9 cellular contexts compared by ENCODE assay signal in genomic region chr2:62216616-62217015, GRCh38. TPM values are rescaled to one million over a fixed set of nuclear protein-coding genes. Genes with fewer than 3 reads are reported as not detected.
DNase-seq lines count a peak whose midpoint lies in the region; ATAC-seq, FAIRE-seq and TF ChIP-seq lines count a peak whose summit lies in the region.
"Had no signal": no experiment of that assay in that cellular context is flagged by ENCODE, and none has a peak within 500 bp of the region (broad histone marks: within the 10 kb centered on the region; RNA-seq: fewer than 3 reads in every experiment).

No MANE protein-coding gene starts in this region.

- H2AFZ ChIP-seq in HepG2 (ENCODE audit: low read length), result no peak overlapping the region

- peaks cover 90% of the 10 kb centered on the region for H3K4me1 Mint-ChIP-seq in activated CD4-positive, alpha-beta T cell treated with anti-CD3 and anti-CD28 coated beads for 36 hours
- peaks cover 40% of the 10 kb centered on the region for H3K4me1 Mint-ChIP-seq in MCF 10A (ENCODE audit: insufficient read depth, unreplicated experiment)

- peaks cover 7% of the 10 kb centered on the region for H3K9me3 Mint-ChIP-seq in activated CD4-positive, alpha-beta T cell treated with anti-CD3 and anti-CD28 coated beads for 36 hours (ENCODE audit: low read depth)
- H3K9me3 Mint-ChIP-seq in MCF 10A (ENCODE audit: unreplicated experiment), result peaks cover 8% of the 10 kb centered on the region

- no peak for FAIRE-seq in HepG2 (lab: Jason Lieb, UNC)

- TF ChIP-seq POLR2A in HepG2 (IDR thresholded peaks at IDR 0.05; ENCODE audit: insufficient read depth in 1 of 2, low read depth in 2 of 2, low read length in 2 of 2), result no peak

- CTCF ChIA-PET in activated CD4-positive, alpha-beta T cell treated with anti-CD3 and anti-CD28 coated beads for 36 hours (lab: Charles Lee), result interaction anchor here (0.7 kb wide), 1 partner anchor 16 kb away, joined by 3 read pairs; no protein-coding TSS in a partner anchor
- CTCF ChIA-PET in MCF 10A (lab: Yijun Ruan, JAX) (interaction anchor here (0.6 to 1.5 kb wide), 3 partner anchors 69 to 631 kb away, joined by 3 to 8 read pairs (median 3); no protein-coding TSS in a partner anchor), HepG2 (lab: Yijun Ruan, JAX; ENCODE audit: low intra/inter-chr PET ratio, low total read pairs) (no interaction called here)

- H3K36me3 ChIP-seq in HepG2 (replicated peaks in 1 of 2; ENCODE audit: control insufficient read depth in 1 of 2, insufficient read depth in 2 of 2, low read length in 2 of 2) (peaks cover 1 to 3% of the 10 kb centered on the region in 2 experiments; a peak in 1 of 5 replicates), thoracic aorta (no peaks in the 10 kb centered on the region)
- H3K36me3 ChIP-seq in effector memory CD4-positive, alpha-beta T cell (ENCODE audit: control insufficient read depth, insufficient read depth, low read length), result no peaks in the 10 kb centered on the region

- H3K4me3 Mint-ChIP-seq in activated CD4-positive, alpha-beta T cell treated with anti-CD3 and anti-CD28 coated beads for 36 hours, result no peak overlapping the region
- H3K4me3 Mint-ChIP-seq in MCF 10A (ENCODE audit: unreplicated experiment), result no peak overlapping the region

- H3K4me1 ChIP-seq in HepG2 (ENCODE audit: insufficient read depth, low read length), result peaks cover 63% of the 10 kb centered on the region
- H3K4me1 ChIP-seq in thoracic aorta (ENCODE audit: control insufficient read depth in 1 of 2, low read depth in 2 of 2), result peaks cover 35 to 65% of the 10 kb centered on the region in 2 donors
- peaks cover 23% of the 10 kb centered on the region for H3K4me1 ChIP-seq in effector memory CD4-positive, alpha-beta T cell (ENCODE audit: control insufficient read depth, insufficient read depth, low read length, poor library complexity, severe bottlenecking)
- H3K4me1 ChIP-seq: BLaER1 had no signal

- H3K27me3 ChIP-seq in HepG2 (ENCODE audit: control insufficient read depth in 1 of 2, insufficient read depth in 2 of 2, low read length in 2 of 2), result no peaks in the 10 kb centered on the region
- no peaks in the 10 kb centered on the region for H3K27me3 ChIP-seq in thoracic aorta (replicated peaks; ENCODE audit: insufficient read depth)
- H3K27me3 ChIP-seq in effector memory CD4-positive, alpha-beta T cell (replicated peaks; ENCODE audit: control insufficient read depth, insufficient read depth, low read length, poor library complexity, severe bottlenecking), result no peaks in the 10 kb centered on the region
- H3K27me3 ChIP-seq: BLaER1 had no signal

- TF ChIP-seq CTCF in MCF 10A (IDR thresholded peaks at IDR 0.05; ENCODE audit: unreplicated experiment) (no peak), HepG2 (CRISPR knock-in tag; IDR thresholded peaks at IDR 0.05) (no peak), thoracic aorta (IDR thresholded peaks at IDR 0.05) (no peak)

- in situ Hi-C loops in HepG2 (cut with HindIII; ENCODE audit: extremely low pct_ligation_motif_present, low pct_unique_long_range_greater_than_20kb), result no loop called here

- WGBS in HepG2 (ENCODE audit: low lambda C conversion rate), result 81% methylated on average over 8 of the region's 8 CpGs

- H3K79me2 ChIP-seq in HepG2 (ENCODE audit: insufficient read depth, low read length), result peaks cover 98% of the 10 kb centered on the region

- H3K36me3 Mint-ChIP-seq in activated CD4-positive, alpha-beta T cell treated with anti-CD3 and anti-CD28 coated beads for 36 hours (ENCODE audit: low read depth), result peaks cover 54% of the 10 kb centered on the region
- H3K36me3 Mint-ChIP-seq in MCF 10A (ENCODE audit: insufficient read depth, unreplicated experiment), result peaks cover 6% of the 10 kb centered on the region

- no peak overlapping the region for H3K4me2 ChIP-seq in HepG2 (ENCODE audit: low read depth, low read length)
- H3K4me2 ChIP-seq: BLaER1 had no signal

- POLR2A ChIA-PET in activated CD4-positive, alpha-beta T cell treated with anti-CD3 and anti-CD28 coated beads for 36 hours (lab: Charles Lee), result interaction anchor here (0.9 kb wide), 1 partner anchor 16 kb away, joined by 4 read pairs; no protein-coding TSS in a partner anchor
- POLR2A ChIA-PET in MCF 10A (lab: Yijun Ruan, JAX), result interaction anchor here (0.6 to 1.5 kb wide), 3 partner anchors 18 to 297 kb away, joined by 3 to 4 read pairs (median 4); no protein-coding TSS in a partner anchor
- POLR2A ChIA-PET in HepG2 (lab: Yijun Ruan, JAX), result no interaction called here

- peaks cover 9% of the 10 kb centered on the region; the same call in 1 of the 2 replicates for H3K9me3 ChIP-seq in HepG2 (ENCODE audit: low read length)
- no peaks in the 10 kb centered on the region for H3K9me3 ChIP-seq in thoracic aorta
- no peaks in the 10 kb centered on the region for H3K9me3 ChIP-seq in effector memory CD4-positive, alpha-beta T cell (ENCODE audit: control insufficient read depth, low read length)

- peak; percentile 28 for DNase-seq in activated CD4-positive, alpha-beta T cell treated with anti-CD3 and anti-CD28 coated beads for 36 hours
- no peak for DNase-seq in activated CD4-positive, alpha-beta T cell treated with anti-CD3 and anti-CD28 coated beads, Interleukin-2, amount 50 U/mL, for 1 hour
- DNase-seq in MCF 10A (ENCODE audit: unreplicated experiment), result peak; percentile 84
- peak; percentile 55 for DNase-seq in HepG2 (ENCODE audit: low spot score)
- DNase-seq in thoracic aorta (ENCODE audit: low spot score), result no peak
- no peak for DNase-seq in effector memory CD4-positive, alpha-beta T cell

- no TSS peak for BruUV-seq in MCF 10A (replicated peaks; lab: Mats Ljungman, UMichigan)
- BruUV-seq in HepG2 (replicated peaks; lab: Mats Ljungman, UMichigan), result no TSS peak

- H3K27ac Mint-ChIP-seq in activated CD4-positive, alpha-beta T cell treated with anti-CD3 and anti-CD28 coated beads for 36 hours, result peak overlapping the region; percentile 14
- H3K27ac Mint-ChIP-seq in MCF 10A (ENCODE audit: low read depth, unreplicated experiment), result peak overlapping the region; percentile 61

- no peaks in the 10 kb centered on the region for H3K27me3 Mint-ChIP-seq in activated CD4-positive, alpha-beta T cell treated with anti-CD3 and anti-CD28 coated beads for 36 hours
- H3K27me3 Mint-ChIP-seq in MCF 10A (ENCODE audit: insufficient read depth, unreplicated experiment), result no peaks in the 10 kb centered on the region

- H3K4me3 ChIP-seq in HepG2 (replicated peaks in 1 of 3; ENCODE audit: insufficient read depth in 1 of 3, low read depth in 2 of 3, low read length in 3 of 3), result no peak overlapping the region
- H3K4me3 ChIP-seq in thoracic aorta, result no peak overlapping the region
- H3K4me3 ChIP-seq in effector memory CD4-positive, alpha-beta T cell (ENCODE audit: insufficient read depth, low read depth, low read length, poor library complexity, severe bottlenecking), result no peak overlapping the region
- H3K4me3 ChIP-seq: BLaER1 had no signal

- peak; percentile 57 for ATAC-seq in activated CD4-positive, alpha-beta T cell treated with anti-CD3 and anti-CD28 coated beads for 36 hours
- peak; percentile 47 for ATAC-seq in HepG2
- peak; percentile 84 for ATAC-seq in thoracic aorta (ENCODE audit: insufficient number of reproducible peaks, low FRiP score, low read depth)
- no peak for ATAC-seq in HG02885 (IDR thresholded peaks at IDR 0.05; ENCODE audit: poor library complexity, unreplicated experiment)
- ATAC-seq in HG03442 (IDR thresholded peaks at IDR 0.05; ENCODE audit: unreplicated experiment), result no peak

- H3K27ac ChIP-seq in HepG2 (ENCODE audit: extremely low read length, insufficient read depth, low read length) (no peak overlapping the region), thoracic aorta (no peak overlapping the region)
- H3K27ac ChIP-seq in effector memory CD4-positive, alpha-beta T cell (ENCODE audit: insufficient read depth, low read length, poor library complexity, severe bottlenecking), result no peak overlapping the region
- H3K27ac ChIP-seq: BLaER1 had no signal

- H4K20me1 ChIP-seq in HepG2 (ENCODE audit: insufficient read depth, low read length), result peaks cover 95% of the 10 kb centered on the region

- intact Hi-C loops in activated CD4-positive, alpha-beta T cell treated with anti-CD3 and anti-CD28 coated beads for 36 hours (cut with DNase I, micrococcal nuclease), result no loop called here
- intact Hi-C loops in MCF 10A (cut with micrococcal nuclease) (no loop called here), HepG2 (cut with micrococcal nuclease; ENCODE audit: unreplicated experiment) (no loop called here)

- 0 out of 4 replicates have a peak, but pooled peaks of 1 of the 2 experiments have one; percentile 18 for TF ChIP-seq EP300 in HepG2 (IDR thresholded peaks at IDR 0.05; ENCODE audit: low read depth in 2 of 2, low read length in 2 of 2)
- TF ChIP-seq EP300 in HepG2 (CRISPR knock-in tag; IDR thresholded peaks at IDR 0.05; ENCODE audit: borderline replicate concordance), result no peak

- no peak for TF ChIP-seq RAD21 in HepG2 (CRISPR knock-in tag; IDR thresholded peaks at IDR 0.05)

- H3K9ac ChIP-seq in HepG2 (ENCODE audit: insufficient read depth, low read depth, low read length), result no peak overlapping the region
- H3K9ac ChIP-seq: BLaER1 had no signal

RNA-seq across cellular contexts. Expression of gene B3GNT2, which starts 20.7 kb away (rescaled TPM):
- total RNA-seq in activated CD4-positive, alpha-beta T cell treated with anti-CD3 and anti-CD28 coated beads for 36 hours, result 10 to 100 TPM; 28.6 to 31.7 TPM
- total RNA-seq in MCF 10A (2022) (12.3 and 15.3 TPM in 2 replicates), HepG2 (2016; rRNA removed; fragmentation: Illumina TruSeq; extraction: Trizol) (19.5 and 28.5 TPM in 2 replicates), thoracic aorta (10 to 100 TPM; 20.1 to 27.9 TPM)
- 5.6 and 5.7 TPM in 2 replicates for total RNA-seq in HepG2 (2016; cell fraction: cytosol; rRNA removed; fragmentation: Illumina TruSeq; extraction: Trizol; ENCODE audit: low read depth)
- 19.3 and 27.8 TPM in 2 replicates for total RNA-seq in HepG2 (2016; cell fraction: insoluble cytoplasmic fraction; rRNA removed; fragmentation: Illumina TruSeq; extraction: Trizol)
- 13.3 and 14.8 TPM in 2 replicates for total RNA-seq in HepG2 (2016; cell fraction: membrane; rRNA removed; fragmentation: Illumina TruSeq; extraction: Trizol)
- 27.5 and 28.5 TPM in 2 replicates for total RNA-seq in HepG2 (2016; cell fraction: nucleus; rRNA removed; fragmentation: Illumina TruSeq; extraction: Trizol)
- polyA plus RNA-seq in HepG2 (2011; rRNA removed), result 26.3 and 29.3 TPM in 2 replicates
- polyA plus RNA-seq in HepG2 (2011; cell fraction: cytosol; rRNA removed), result 15.9 and 28.7 TPM in 2 replicates
- 7.3 and 11.3 TPM in 2 replicates for polyA plus RNA-seq in HepG2 (2011; cell fraction: nucleus; rRNA removed)
- 54.4 and 58.5 TPM in 2 replicates for polyA plus RNA-seq in HepG2 (2012)
- 1.4 and 1.7 TPM in 2 replicates for polyA plus RNA-seq in HepG2 (2016; cell fraction: cytosol; fragmentation: Illumina TruSeq; extraction: Trizol; ENCODE audit: low read depth)
- 17.4 and 17.6 TPM in 2 replicates for polyA plus RNA-seq in HepG2 (2016; cell fraction: insoluble cytoplasmic fraction; fragmentation: Illumina TruSeq; extraction: Trizol; ENCODE audit: low read depth)
- polyA plus RNA-seq in HepG2 (2016; cell fraction: membrane; fragmentation: Illumina TruSeq; extraction: Trizol; ENCODE audit: low read depth), result 5.6 and 5.8 TPM in 2 replicates
- 29.6 and 33.7 TPM in 2 replicates for polyA plus RNA-seq in HepG2 (2016; cell fraction: nucleus; fragmentation: Illumina TruSeq; extraction: Trizol; ENCODE audit: insufficient read depth, low read depth)
- 11.0 and 33.8 TPM in 2 replicates for polyA minus RNA-seq in HepG2 (2011; rRNA and poly(A)+ RNA removed; ENCODE audit: low replicate concordance)
- polyA minus RNA-seq in HepG2 (2011; cell fraction: cytosol; rRNA and poly(A)+ RNA removed), result 29.1 and 41.9 TPM in 2 replicates
- 28.5 and 42.8 TPM in 2 replicates for polyA minus RNA-seq in HepG2 (2011; cell fraction: nucleus; rRNA and poly(A)+ RNA removed)

Comparison
In these comparisons a context has a peak if more than half of its experiments do, and no peak if none do; other contexts are left out.
1. DNase-seq: peak in activated CD4-positive, alpha-beta T cell treated with anti-CD3 and anti-CD28 coated beads for 36 hours (single experiment), MCF 10A (single experiment) and HepG2 (single experiment); none in activated CD4-positive, alpha-beta T cell treated with anti-CD3 and anti-CD28 coated beads, Interleukin-2, amount 50 U/mL, for 1 hour (single experiment), thoracic aorta (single experiment) and effector memory CD4-positive, alpha-beta T cell (0 of 3).
2. ATAC-seq: peak in activated CD4-positive, alpha-beta T cell treated with anti-CD3 and anti-CD28 coated beads for 36 hours (single experiment), HepG2 (single experiment) and thoracic aorta (single experiment); none in HG02885 (single experiment) and HG03442 (single experiment).